ENCODE assay signal across 2 cellular contexts in the genomic region with DNA sequence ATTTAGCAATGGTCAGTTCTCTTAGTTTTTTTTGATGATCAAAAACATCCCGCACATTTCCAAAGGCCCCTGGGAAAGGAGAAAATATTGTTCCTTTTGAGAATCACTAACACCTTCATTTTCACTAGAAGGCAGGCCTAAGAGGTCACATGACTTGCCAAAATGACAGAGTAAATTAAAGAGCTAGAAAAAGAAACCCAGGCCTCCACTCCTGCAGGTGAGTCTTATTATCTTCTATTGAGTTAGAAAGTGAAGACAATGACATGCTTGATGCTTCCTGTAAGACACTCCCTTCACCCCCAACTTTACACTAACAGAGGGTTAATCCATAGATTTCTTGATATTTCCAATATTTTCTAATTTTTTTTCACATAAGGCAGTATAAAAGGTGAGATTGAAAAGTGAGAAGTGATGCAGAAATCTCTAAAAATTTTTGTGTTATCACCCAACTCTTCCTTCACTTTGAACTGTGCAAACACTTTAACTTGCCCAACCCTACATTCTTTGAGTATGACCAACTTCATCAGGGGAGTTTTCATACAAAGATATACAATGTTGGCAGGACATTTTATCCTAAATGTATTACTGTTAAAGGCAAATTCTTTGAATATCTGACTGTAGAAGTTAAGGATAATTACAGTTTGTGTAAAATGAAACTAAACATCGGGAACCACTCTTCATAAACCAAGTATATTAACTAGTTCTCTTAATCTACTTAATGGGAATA.
TF ChIP-seq lines count a peak whose summit lies in the region.

No MANE protein-coding gene starts in this region.

TF ChIP-seq in A549, 52 proteins besides CTCF, POLR2A, EP300 and RAD21:
- TF ChIP-seq FOSL2 (IDR thresholded peaks at IDR 0.05), result 0 out of 2 replicates have a peak, but pooled peaks have one; percentile 9
- peak; percentile 46; the same call in 1 of the 2 replicates for TF ChIP-seq FOSL2 (CRISPR knock-in tag; IDR thresholded peaks at IDR 0.05)
- peak; percentile 24; the same call in 1 of the 2 replicates for TF ChIP-seq GATA3 (IDR thresholded peaks at IDR 0.05; ENCODE audit: borderline replicate concordance)
- no peak for TF ChIP-seq CBX2 (IDR thresholded peaks at IDR 0.05; ENCODE audit: borderline replicate concordance, low read depth)
- peak; percentile 47 to 55; a peak in 2 of 4 replicates for TF ChIP-seq CEBPB (IDR thresholded peaks at IDR 0.05)
- TF ChIP-seq JUNB (IDR thresholded peaks at IDR 0.05), result peak; percentile 53; the same call in 1 of the 2 replicates

TF ChIP-seq in IMR-90, 13 proteins besides CTCF, POLR2A, EP300 and RAD21:
- TF ChIP-seq CEBPB (IDR thresholded peaks at IDR 0.05; ENCODE audit: low read depth, low read length), result peak; percentile 56; the same call in 1 of the 2 replicates
- TF ChIP-seq RFX5 (IDR thresholded peaks at IDR 0.05; ENCODE audit: low read depth, low read length), result no peak
- TF ChIP-seq FOS (IDR thresholded peaks at IDR 0.05; ENCODE audit: low read depth, low read length), result no peak
- no peak for TF ChIP-seq NFE2L2 (IDR thresholded peaks at IDR 0.05; ENCODE audit: low read depth, low read length)
- TF ChIP-seq, protein P1, sequence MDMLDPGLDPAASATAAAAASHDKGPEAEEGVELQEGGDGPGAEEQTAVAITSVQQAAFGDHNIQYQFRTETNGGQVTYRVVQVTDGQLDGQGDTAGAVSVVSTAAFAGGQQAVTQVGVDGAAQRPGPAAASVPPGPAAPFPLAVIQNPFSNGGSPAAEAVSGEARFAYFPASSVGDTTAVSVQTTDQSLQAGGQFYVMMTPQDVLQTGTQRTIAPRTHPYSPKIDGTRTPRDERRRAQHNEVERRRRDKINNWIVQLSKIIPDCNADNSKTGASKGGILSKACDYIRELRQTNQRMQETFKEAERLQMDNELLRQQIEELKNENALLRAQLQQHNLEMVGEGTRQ (IDR thresholded peaks at IDR 0.05; ENCODE audit: low read depth, low read length), result peak; percentile 34; the same call in 1 of the 2 replicates
